2 cellular contexts compared by ENCODE assay signal in the genomic region with DNA sequence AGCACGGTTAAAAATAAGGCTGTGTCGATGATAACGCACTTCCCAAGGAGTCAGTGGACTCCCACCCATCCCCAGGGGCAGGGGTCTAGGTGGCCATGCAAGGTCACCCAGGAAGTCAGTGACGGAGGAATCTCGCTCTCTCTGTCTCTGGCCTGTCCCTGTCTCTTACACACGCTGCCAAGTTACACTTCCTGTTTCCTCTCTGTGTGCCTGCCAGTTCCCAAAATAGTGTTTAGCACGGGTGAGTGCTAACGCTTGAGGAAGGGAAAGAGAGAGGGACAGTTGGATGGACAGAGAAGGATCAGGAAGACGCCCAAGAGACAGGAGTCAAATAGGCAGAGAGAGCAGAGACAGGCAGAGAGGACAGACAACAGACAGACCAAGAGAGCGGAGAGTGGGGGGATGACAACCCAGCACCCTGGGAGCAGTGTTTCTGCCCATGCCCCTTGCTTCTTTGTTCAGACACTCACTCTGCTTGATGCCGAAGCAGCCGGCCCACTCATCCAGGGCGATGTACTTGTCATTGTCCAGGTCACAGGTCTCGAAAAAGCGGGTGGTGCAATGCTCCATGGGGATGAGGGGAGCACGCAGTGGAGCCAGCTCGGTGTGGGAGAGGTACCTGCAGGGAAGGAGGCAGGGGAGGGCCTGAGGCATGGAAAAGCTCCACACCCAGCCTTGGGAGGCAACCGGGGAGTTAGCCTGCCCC.
TF ChIP-seq lines count a peak whose summit lies in the region.

No MANE protein-coding gene starts in this region.

TF ChIP-seq in endothelial cell of umbilical vein, 7 proteins besides CTCF, POLR2A, EP300 and RAD21:
- no peak for TF ChIP-seq GATA2 (IDR thresholded peaks at IDR 0.05; ENCODE audit: insufficient read depth, insufficient read length, low read depth, low read length)
- no peak for TF ChIP-seq FOS (IDR thresholded peaks at IDR 0.05; ENCODE audit: borderline replicate concordance, insufficient read depth, low read length)
- peak; percentile 47 for TF ChIP-seq POLR2AphosphoS5 (IDR thresholded peaks at IDR 0.05; ENCODE audit: insufficient read depth, low read depth, low read length)

TF ChIP-seq in GM23338, 12 proteins besides CTCF, POLR2A, EP300 and RAD21:
- TF ChIP-seq NANOG (IDR thresholded peaks at IDR 0.05; ENCODE audit: borderline replicate concordance) (no peak), CREB1 (CRISPR knock-in tag; IDR thresholded peaks at IDR 0.05; ENCODE audit: low read depth) (no peak), POLR2AphosphoS5 (IDR thresholded peaks at IDR 0.05; ENCODE audit: low read depth) (no peak), ZNF331 (CRISPR knock-in tag; IDR thresholded peaks at IDR 0.05; ENCODE audit: low read depth) (no peak), ZNF114 (CRISPR knock-in tag; IDR thresholded peaks at IDR 0.05) (no peak), STAT1 (IDR thresholded peaks at IDR 0.05; ENCODE audit: unreplicated experiment) (no peak), EZH2phosphoT487 (IDR thresholded peaks at IDR 0.05; ENCODE audit: unreplicated experiment) (no peak), JUNB (IDR thresholded peaks at IDR 0.05; ENCODE audit: unreplicated experiment) (no peak), EZH2 (IDR thresholded peaks at IDR 0.05; ENCODE audit: low read depth, unreplicated experiment) (no peak)
- TF ChIP-seq, protein P1, sequence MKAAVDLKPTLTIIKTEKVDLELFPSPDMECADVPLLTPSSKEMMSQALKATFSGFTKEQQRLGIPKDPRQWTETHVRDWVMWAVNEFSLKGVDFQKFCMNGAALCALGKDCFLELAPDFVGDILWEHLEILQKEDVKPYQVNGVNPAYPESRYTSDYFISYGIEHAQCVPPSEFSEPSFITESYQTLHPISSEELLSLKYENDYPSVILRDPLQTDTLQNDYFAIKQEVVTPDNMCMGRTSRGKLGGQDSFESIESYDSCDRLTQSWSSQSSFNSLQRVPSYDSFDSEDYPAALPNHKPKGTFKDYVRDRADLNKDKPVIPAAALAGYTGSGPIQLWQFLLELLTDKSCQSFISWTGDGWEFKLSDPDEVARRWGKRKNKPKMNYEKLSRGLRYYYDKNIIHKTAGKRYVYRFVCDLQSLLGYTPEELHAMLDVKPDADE (IDR thresholded peaks at IDR 0.05): no peak
- TF ChIP-seq, protein P2, sequence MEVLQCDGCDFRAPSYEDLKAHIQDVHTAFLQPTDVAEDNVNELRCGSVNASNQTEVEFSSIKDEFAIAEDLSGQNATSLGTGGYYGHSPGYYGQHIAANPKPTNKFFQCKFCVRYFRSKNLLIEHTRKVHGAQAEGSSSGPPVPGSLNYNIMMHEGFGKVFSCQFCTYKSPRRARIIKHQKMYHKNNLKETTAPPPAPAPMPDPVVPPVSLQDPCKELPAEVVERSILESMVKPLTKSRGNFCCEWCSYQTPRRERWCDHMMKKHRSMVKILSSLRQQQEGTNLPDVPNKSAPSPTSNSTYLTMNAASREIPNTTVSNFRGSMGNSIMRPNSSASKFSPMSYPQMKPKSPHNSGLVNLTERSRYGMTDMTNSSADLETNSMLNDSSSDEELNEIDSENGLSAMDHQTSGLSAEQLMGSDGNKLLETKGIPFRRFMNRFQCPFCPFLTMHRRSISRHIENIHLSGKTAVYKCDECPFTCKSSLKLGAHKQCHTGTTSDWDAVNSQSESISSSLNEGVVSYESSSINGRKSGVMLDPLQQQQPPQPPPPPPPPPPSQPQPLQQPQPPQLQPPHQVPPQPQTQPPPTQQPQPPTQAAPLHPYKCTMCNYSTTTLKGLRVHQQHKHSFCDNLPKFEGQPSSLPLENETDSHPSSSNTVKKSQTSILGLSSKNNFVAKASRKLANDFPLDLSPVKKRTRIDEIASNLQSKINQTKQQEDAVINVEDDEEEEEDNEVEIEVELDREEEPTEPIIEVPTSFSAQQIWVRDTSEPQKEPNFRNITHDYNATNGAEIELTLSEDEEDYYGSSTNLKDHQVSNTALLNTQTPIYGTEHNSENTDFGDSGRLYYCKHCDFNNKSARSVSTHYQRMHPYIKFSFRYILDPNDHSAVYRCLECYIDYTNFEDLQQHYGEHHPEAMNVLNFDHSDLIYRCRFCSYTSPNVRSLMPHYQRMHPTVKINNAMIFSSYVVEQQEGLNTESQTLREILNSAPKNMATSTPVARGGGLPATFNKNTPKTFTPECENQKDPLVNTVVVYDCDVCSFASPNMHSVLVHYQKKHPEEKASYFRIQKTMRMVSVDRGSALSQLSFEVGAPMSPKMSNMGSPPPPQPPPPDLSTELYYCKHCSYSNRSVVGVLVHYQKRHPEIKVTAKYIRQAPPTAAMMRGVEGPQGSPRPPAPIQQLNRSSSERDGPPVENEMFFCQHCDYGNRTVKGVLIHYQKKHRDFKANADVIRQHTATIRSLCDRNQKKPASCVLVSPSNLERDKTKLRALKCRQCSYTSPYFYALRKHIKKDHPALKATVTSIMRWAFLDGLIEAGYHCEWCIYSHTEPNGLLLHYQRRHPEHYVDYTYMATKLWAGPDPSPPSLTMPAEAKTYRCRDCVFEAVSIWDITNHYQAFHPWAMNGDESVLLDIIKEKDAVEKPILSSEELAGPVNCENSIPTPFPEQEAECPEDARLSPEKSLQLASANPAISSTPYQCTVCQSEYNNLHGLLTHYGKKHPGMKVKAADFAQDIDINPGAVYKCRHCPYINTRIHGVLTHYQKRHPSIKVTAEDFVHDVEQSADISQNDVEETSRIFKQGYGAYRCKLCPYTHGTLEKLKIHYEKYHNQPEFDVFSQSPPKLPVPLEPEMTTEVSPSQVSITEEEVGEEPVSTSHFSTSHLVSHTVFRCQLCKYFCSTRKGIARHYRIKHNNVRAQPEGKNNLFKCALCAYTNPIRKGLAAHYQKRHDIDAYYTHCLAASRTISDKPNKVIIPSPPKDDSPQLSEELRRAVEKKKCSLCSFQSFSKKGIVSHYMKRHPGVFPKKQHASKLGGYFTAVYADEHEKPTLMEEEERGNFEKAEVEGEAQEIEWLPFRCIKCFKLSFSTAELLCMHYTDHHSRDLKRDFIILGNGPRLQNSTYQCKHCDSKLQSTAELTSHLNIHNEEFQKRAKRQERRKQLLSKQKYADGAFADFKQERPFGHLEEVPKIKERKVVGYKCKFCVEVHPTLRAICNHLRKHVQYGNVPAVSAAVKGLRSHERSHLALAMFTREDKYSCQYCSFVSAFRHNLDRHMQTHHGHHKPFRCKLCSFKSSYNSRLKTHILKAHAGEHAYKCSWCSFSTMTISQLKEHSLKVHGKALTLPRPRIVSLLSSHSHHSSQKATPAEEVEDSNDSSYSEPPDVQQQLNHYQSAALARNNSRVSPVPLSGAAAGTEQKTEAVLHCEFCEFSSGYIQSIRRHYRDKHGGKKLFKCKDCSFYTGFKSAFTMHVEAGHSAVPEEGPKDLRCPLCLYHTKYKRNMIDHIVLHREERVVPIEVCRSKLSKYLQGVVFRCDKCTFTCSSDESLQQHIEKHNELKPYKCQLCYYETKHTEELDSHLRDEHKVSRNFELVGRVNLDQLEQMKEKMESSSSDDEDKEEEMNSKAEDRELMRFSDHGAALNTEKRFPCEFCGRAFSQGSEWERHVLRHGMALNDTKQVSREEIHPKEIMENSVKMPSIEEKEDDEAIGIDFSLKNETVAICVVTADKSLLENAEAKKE (CRISPR knock-in tag; IDR thresholded peaks at IDR 0.05): no peak
- TF ChIP-seq, protein P3, sequence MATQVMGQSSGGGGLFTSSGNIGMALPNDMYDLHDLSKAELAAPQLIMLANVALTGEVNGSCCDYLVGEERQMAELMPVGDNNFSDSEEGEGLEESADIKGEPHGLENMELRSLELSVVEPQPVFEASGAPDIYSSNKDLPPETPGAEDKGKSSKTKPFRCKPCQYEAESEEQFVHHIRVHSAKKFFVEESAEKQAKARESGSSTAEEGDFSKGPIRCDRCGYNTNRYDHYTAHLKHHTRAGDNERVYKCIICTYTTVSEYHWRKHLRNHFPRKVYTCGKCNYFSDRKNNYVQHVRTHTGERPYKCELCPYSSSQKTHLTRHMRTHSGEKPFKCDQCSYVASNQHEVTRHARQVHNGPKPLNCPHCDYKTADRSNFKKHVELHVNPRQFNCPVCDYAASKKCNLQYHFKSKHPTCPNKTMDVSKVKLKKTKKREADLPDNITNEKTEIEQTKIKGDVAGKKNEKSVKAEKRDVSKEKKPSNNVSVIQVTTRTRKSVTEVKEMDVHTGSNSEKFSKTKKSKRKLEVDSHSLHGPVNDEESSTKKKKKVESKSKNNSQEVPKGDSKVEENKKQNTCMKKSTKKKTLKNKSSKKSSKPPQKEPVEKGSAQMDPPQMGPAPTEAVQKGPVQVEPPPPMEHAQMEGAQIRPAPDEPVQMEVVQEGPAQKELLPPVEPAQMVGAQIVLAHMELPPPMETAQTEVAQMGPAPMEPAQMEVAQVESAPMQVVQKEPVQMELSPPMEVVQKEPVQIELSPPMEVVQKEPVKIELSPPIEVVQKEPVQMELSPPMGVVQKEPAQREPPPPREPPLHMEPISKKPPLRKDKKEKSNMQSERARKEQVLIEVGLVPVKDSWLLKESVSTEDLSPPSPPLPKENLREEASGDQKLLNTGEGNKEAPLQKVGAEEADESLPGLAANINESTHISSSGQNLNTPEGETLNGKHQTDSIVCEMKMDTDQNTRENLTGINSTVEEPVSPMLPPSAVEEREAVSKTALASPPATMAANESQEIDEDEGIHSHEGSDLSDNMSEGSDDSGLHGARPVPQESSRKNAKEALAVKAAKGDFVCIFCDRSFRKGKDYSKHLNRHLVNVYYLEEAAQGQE (IDR thresholded peaks at IDR 0.05; ENCODE audit: unreplicated experiment): no peak
